ENCODE assay signal across 9 cellular contexts in the genomic region with DNA sequence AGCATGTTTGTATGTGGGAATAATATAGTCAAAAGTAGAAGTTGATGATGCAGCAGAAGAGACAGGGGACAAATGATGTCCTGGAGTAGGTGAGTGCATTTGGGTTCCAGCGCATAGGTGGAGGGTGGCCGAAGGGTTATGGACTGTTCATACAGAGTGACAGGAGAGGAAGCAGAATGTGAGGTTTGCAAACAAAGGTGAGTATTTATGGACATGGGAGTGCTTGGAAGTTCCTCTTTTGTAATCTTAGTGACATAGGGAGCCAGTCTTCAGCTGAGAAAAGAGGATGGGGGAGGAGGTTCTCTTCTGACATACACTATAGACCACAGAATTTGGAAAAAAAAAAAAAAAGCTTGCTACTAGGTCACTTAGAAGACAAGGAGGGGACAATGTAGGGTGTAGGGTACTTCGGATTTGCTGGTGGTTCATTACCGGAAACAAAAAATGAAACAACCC.
DNase-seq lines count a peak whose midpoint lies in the region; ATAC-seq and TF ChIP-seq lines count a peak whose summit lies in the region.
"Had no signal": no experiment of that assay in that cellular context is flagged by ENCODE, and none has a peak within 500 bp of the region (broad histone marks: within the 10 kb centered on the region; RNA-seq: fewer than 3 reads in every experiment).

No MANE protein-coding gene starts in this region.

- peaks cover 20% of the 10 kb centered on the region for H3K9me3 Mint-ChIP-seq in endodermal cell
- H3K9me3 Mint-ChIP-seq in neural progenitor cell = peaks cover 10% of the 10 kb centered on the region

- TF ChIP-seq CTCF in GM12864 (IDR thresholded peaks at IDR 0.05; ENCODE audit: low read depth, low read length, missing control alignments) (no peak), OCI-LY1 (IDR thresholded peaks at IDR 0.05; ENCODE audit: low read length) (no peak), uterus (IDR thresholded peaks at IDR 0.05) (no peak), endodermal cell (conservative IDR thresholded peaks at IDR 0.05) (no peak), neural progenitor cell (IDR thresholded peaks at IDR 0.05) (no peak)

- H3K4me3 Mint-ChIP-seq in endodermal cell = no peak overlapping the region
- no peak overlapping the region for H3K4me3 Mint-ChIP-seq in neural progenitor cell
- H3K4me3 Mint-ChIP-seq: brain had no signal

- peaks cover 7% of the 10 kb centered on the region; the same call in 1 of the 2 replicates for H3F3A ChIP-seq in OCI-LY1 (ENCODE audit: insufficient read depth, low read length)
- peaks cover 5% of the 10 kb centered on the region for H3F3A ChIP-seq in neural progenitor cell (ENCODE audit: low read depth)

- DNase-seq in GM12864 (ENCODE audit: low read depth) (peak; percentile 13), right cardiac atrium (no peak), uterus (no peak), endodermal cell (no peak), EL (no peak), neural progenitor cell (ENCODE audit: low spot score) (no peak)

- H3K79me2 ChIP-seq in OCI-LY1 (ENCODE audit: insufficient read depth, low read length) (no peaks in the 10 kb centered on the region), neural progenitor cell (ENCODE audit: low read depth) (no peaks in the 10 kb centered on the region)

- intact Hi-C loops in right cardiac atrium (cut with DNase I) = no loop called here
- intact Hi-C loops in uterus (cut with DNase I; ENCODE audit: low total_unique reads) = no loop called here

- H3K36me3 ChIP-seq in OCI-LY1 (ENCODE audit: insufficient read depth, low read length) = no peaks in the 10 kb centered on the region
- no peaks in the 10 kb centered on the region for H3K36me3 ChIP-seq in uterus
- H3K36me3 ChIP-seq in endodermal cell (ENCODE audit: control insufficient read depth, insufficient read depth, low read length) = no peaks in the 10 kb centered on the region
- no peaks in the 10 kb centered on the region for H3K36me3 ChIP-seq in neural progenitor cell

- H3K27ac Mint-ChIP-seq in endodermal cell (no peak overlapping the region), neural progenitor cell (no peak overlapping the region)
- H3K27ac Mint-ChIP-seq: brain had no signal

- H3K9ac ChIP-seq in OCI-LY1 (ENCODE audit: low read length) = peak overlapping the region; percentile 87
- no peak overlapping the region for H3K9ac ChIP-seq in endodermal cell (ENCODE audit: extremely low read depth, low read length, poor library complexity, severe bottlenecking)
- H3K9ac ChIP-seq in neural progenitor cell = no peak overlapping the region

- H3K4me2 ChIP-seq in OCI-LY1 (ENCODE audit: low read length) (peak overlapping the region; percentile 86), neural progenitor cell (no peak overlapping the region)

- H3K4me1 Mint-ChIP-seq in endodermal cell (no peaks in the 10 kb centered on the region), neural progenitor cell (no peaks in the 10 kb centered on the region)

- H3K27me3 ChIP-seq in OCI-LY1 (ENCODE audit: insufficient read depth, low read length) (no peaks in the 10 kb centered on the region), right cardiac atrium (ENCODE audit: control insufficient read depth, insufficient read depth) (no peaks in the 10 kb centered on the region), uterus (no peaks in the 10 kb centered on the region), endodermal cell (ENCODE audit: control insufficient read depth, insufficient read depth, low read length, poor library complexity, severe bottlenecking) (no peaks in the 10 kb centered on the region), neural progenitor cell (no peaks in the 10 kb centered on the region)

- H2AFZ ChIP-seq in OCI-LY1 (ENCODE audit: low read length) (no peak overlapping the region), neural progenitor cell (replicated peaks) (no peak overlapping the region)

- H3K9me3 ChIP-seq in OCI-LY1 (ENCODE audit: low read length) (no peaks in the 10 kb centered on the region), right cardiac atrium (ENCODE audit: control insufficient read depth, low read length) (no peaks in the 10 kb centered on the region), uterus (no peaks in the 10 kb centered on the region), endodermal cell (ENCODE audit: control insufficient read depth, low read length) (peaks cover 13% of the 10 kb centered on the region), neural progenitor cell (ENCODE audit: low read depth) (no peaks in the 10 kb centered on the region)

- H3K9me2 ChIP-seq in OCI-LY1 (ENCODE audit: low read depth, low read length) = no peaks in the 10 kb centered on the region

- no peak for TF ChIP-seq POLR2A in uterus (IDR thresholded peaks at IDR 0.05)

- 68% methylated on average over 4 of the region's 4 CpGs for whole genome bisulfite sequencing in right cardiac atrium
- WGBS in endodermal cell (ENCODE audit: insufficient coverage in 1 of 2, insufficient read length in 1 of 2), 2 experiments = 95% methylated on average over 4 of the region's 4 CpGs

- H3K27me3 Mint-ChIP-seq in endodermal cell (ENCODE audit: insufficient read depth) (no peaks in the 10 kb centered on the region), neural progenitor cell (ENCODE audit: insufficient read depth, low read depth) (no peaks in the 10 kb centered on the region)

- H3K4me3 ChIP-seq in GM12864 (ENCODE audit: low read depth, low read length) (no peak overlapping the region; the same call in 1 of the 2 replicates), OCI-LY1 (ENCODE audit: low read depth, low read length, poor library complexity, severe bottlenecking) (peak overlapping the region; percentile 53), right cardiac atrium (ENCODE audit: low read length) (peak overlapping the region; percentile 31), uterus (no peak overlapping the region), endodermal cell (ENCODE audit: low read length) (no peak overlapping the region), neural progenitor cell (no peak overlapping the region)

- H3K27ac ChIP-seq in OCI-LY1 (ENCODE audit: low read depth, low read length, poor library complexity, severe bottlenecking) = peak overlapping the region; percentile 99
- no peak overlapping the region for H3K27ac ChIP-seq in right cardiac atrium (ENCODE audit: low read length)
- H3K27ac ChIP-seq in uterus = peak overlapping the region; percentile 78 to 90
- no peak overlapping the region for H3K27ac ChIP-seq in endodermal cell (ENCODE audit: low read depth, low read length)
- H3K27ac ChIP-seq in neural progenitor cell = no peak overlapping the region

- H3K4me1 ChIP-seq in OCI-LY1 (ENCODE audit: insufficient read depth, low read length, severe bottlenecking) (peaks cover 69% of the 10 kb centered on the region), right cardiac atrium (ENCODE audit: control insufficient read depth, insufficient read depth, low read length) (no peaks in the 10 kb centered on the region), uterus (peaks cover 0 to 6% of the 10 kb centered on the region in 2 donors), endodermal cell (ENCODE audit: control insufficient read depth, insufficient read depth, low read length) (no peaks in the 10 kb centered on the region), neural progenitor cell (peaks cover 25% of the 10 kb centered on the region)

- H3K36me3 Mint-ChIP-seq in endodermal cell (ENCODE audit: low read depth) (peaks cover 7% of the 10 kb centered on the region), neural progenitor cell (no peaks in the 10 kb centered on the region)

- ATAC-seq in HG02623 (IDR thresholded peaks at IDR 0.05; ENCODE audit: unreplicated experiment) (peak; percentile 38), right cardiac atrium (peak in 1 of 2 donors; percentile 59)

- no peaks in the 10 kb centered on the region for H4K20me1 ChIP-seq in OCI-LY1 (ENCODE audit: insufficient read depth, low read length)
- no peaks in the 10 kb centered on the region for H4K20me1 ChIP-seq in neural progenitor cell (ENCODE audit: low read depth)

Comparison
In these comparisons a context has a peak if more than half of its experiments do, and no peak if none do; other contexts are left out.
1. H3K4me3 ChIP-seq: peak in OCI-LY1 (single experiment) and right cardiac atrium (single experiment); none in GM12864 (single experiment), uterus (0 of 2), endodermal cell (single experiment) and neural progenitor cell (single experiment).
2. H3K27ac ChIP-seq: peak in OCI-LY1 (single experiment) and uterus (2 of 2); none in right cardiac atrium (single experiment), endodermal cell (single experiment) and neural progenitor cell (single experiment).